ENCODE assay signal across 9 cellular contexts in genomic region chr7:1418505-1419309, GRCh38. TPM values are rescaled to one million over a fixed set of nuclear protein-coding genes. Genes with fewer than 3 reads are reported as not detected.
DNase-seq lines count a peak whose midpoint lies in the region; ATAC-seq, FAIRE-seq and TF ChIP-seq lines count a peak whose summit lies in the region.
"Had no signal": no experiment of that assay in that cellular context is flagged by ENCODE, and none has a peak within 500 bp of the region (broad histone marks: within the 10 kb centered on the region; RNA-seq: fewer than 3 reads in every experiment).

No MANE protein-coding gene starts in this region.

- 0 to 58% methylated on average over 2 to 21 of the region's 21 CpGs for WGBS in transverse colon (ENCODE audit: low coverage in 1 of 2), 2 donors

- H3K9me3 ChIP-seq in transverse colon, result no peaks in the 10 kb centered on the region

- intact Hi-C loops in transverse colon (cut with DNase I; ENCODE audit: low total_unique reads), result loop anchor here (10.0 kb wide), 1 partner anchor 184 kb away; the partner anchor contains the start of gene UNCX

- DNase-seq in NCI-H1105 treated with DMSO at 0.1 percent for 48 hours (lab: John Stamatoyannopoulos, UW) (peak; percentile 12), NCI-H1105 (lab: John Stamatoyannopoulos, UW) (no peak), H54 (ENCODE audit: insufficient read length, low spot score) (peak; percentile 89), RKO (ENCODE audit: low spot score) (peak; percentile 66), fibroblast of the aortic adventitia (ENCODE audit: low read depth) (peak; percentile 28), transverse colon (no peak)
- DNase-seq: effector CD8-positive, alpha-beta T cell had no signal

- H3K27me3 ChIP-seq in transverse colon, result peaks cover 35% of the 10 kb centered on the region

- FAIRE-seq in H54 (lab: Jason Lieb, UNC), result no peak

- TF ChIP-seq EP300 in transverse colon (IDR thresholded peaks at IDR 0.05; ENCODE audit: low read depth), result no peak

- TF ChIP-seq CTCF in fibroblast of the aortic adventitia (IDR thresholded peaks at IDR 0.05; ENCODE audit: insufficient read depth, low read length) (no peak), transverse colon (IDR thresholded peaks at IDR 0.05) (no peak)

- no peaks in the 10 kb centered on the region for H3K4me1 ChIP-seq in transverse colon

- no peak for TF ChIP-seq POLR2A in H54 (IDR thresholded peaks at IDR 0.05; ENCODE audit: low read depth, low read length)
- no peak for TF ChIP-seq POLR2A in transverse colon (IDR thresholded peaks at IDR 0.05)

- in situ Hi-C loops in transverse colon (cut with MboI; ENCODE audit: low pct_ligation_motif_present in 1 of 4, low pct_unique_long_range_greater_than_20kb in 1 of 4, low sequenced_read_pairs in 3 of 4), result no loop called here

- H3K36me3 ChIP-seq in transverse colon, result no peaks in the 10 kb centered on the region

- ATAC-seq in HG03457 (IDR thresholded peaks at IDR 0.05; ENCODE audit: unreplicated experiment) (no peak), GM18502 (IDR thresholded peaks at IDR 0.05; ENCODE audit: poor library complexity, unreplicated experiment) (no peak)

- H3K4me3 ChIP-seq in fibroblast of the aortic adventitia (ENCODE audit: low read depth, low read length) (no peak overlapping the region), transverse colon (no peak overlapping the region)

- no peak overlapping the region for H3K27ac ChIP-seq in transverse colon

RNA-seq across cellular contexts. Expression of gene MICALL2, which starts 40.6 kb away (rescaled TPM):
- total RNA-seq in fibroblast of the aortic adventitia (ENCODE audit: low replicate concordance) (21.5 and 28.9 TPM in 2 replicates), transverse colon (100 to 1,000 TPM in 2 of 4 donors, 10 to 100 TPM in 2; 67.6 to 181 (median 97.0) TPM)

Comparison
In these comparisons a context has a peak if more than half of its experiments do, and no peak if none do; other contexts are left out.
1. DNase-seq: peak in NCI-H1105 treated with DMSO at 0.1 percent for 48 hours (single experiment), H54 (single experiment), RKO (single experiment) and fibroblast of the aortic adventitia (single experiment); none in NCI-H1105 (single experiment) and transverse colon (single experiment).